Comparison of ENCODE assay signal across 16 cellular contexts in the genomic region with DNA sequence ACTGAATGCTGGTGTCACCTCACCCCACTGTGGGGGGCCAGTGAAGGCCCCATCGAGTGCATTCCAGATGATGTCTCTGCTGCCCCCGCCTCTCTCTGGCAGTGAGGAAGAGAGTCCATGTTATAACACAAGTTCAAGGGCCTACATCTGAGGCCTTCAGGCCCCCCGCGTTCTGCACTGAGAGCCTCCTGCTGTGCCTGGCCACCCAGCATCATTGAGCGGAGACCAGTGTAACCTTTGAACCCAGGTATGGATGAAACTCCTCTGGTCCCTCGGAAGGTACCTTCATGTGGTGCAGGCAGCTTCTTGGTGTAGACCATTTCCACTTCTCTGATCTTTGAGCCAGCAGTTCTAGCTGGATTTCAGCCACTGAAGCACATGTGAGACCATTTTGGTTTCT.
DNase-seq lines count a peak whose midpoint lies in the region; ATAC-seq and TF ChIP-seq lines count a peak whose summit lies in the region.
"Had no signal": no experiment of that assay in that cellular context is flagged by ENCODE, and none has a peak within 500 bp of the region (broad histone marks: within the 10 kb centered on the region; RNA-seq: fewer than 3 reads in every experiment).

No MANE protein-coding gene starts in this region.

- H2AK5ac ChIP-seq in neuronal stem cell (ENCODE audit: low read depth, low read length): no peak overlapping the region

- no peak overlapping the region for H3K9ac ChIP-seq in neuronal stem cell (ENCODE audit: low read depth, low read length, poor library complexity)
- H3K9ac ChIP-seq: BLaER1 had no signal

- H3K18ac ChIP-seq in neuronal stem cell (ENCODE audit: low read length): no peak overlapping the region

- peak overlapping the region; percentile 69 for H2BK120ac ChIP-seq in neuronal stem cell (ENCODE audit: low read depth, low read length)

- H3K79me2 ChIP-seq in GM23338 (replicated peaks; ENCODE audit: insufficient read depth): no peaks in the 10 kb centered on the region

- H2BK15ac ChIP-seq in neuronal stem cell (ENCODE audit: low read length): no peak overlapping the region

- no peaks in the 10 kb centered on the region for H4K20me1 ChIP-seq in GM23338 (replicated peaks; ENCODE audit: insufficient read depth)
- H4K20me1 ChIP-seq: BLaER1 had no signal

- H3K23ac ChIP-seq in neuronal stem cell (ENCODE audit: low read depth, low read length, poor library complexity): no peak overlapping the region

- H3K27me3 ChIP-seq in GM23338 (ENCODE audit: insufficient read depth): no peaks in the 10 kb centered on the region
- no peaks in the 10 kb centered on the region for H3K27me3 ChIP-seq in neuronal stem cell (ENCODE audit: control insufficient read depth in 3 of 3, insufficient read depth in 3 of 3, low read depth in 1 of 3, low read length in 3 of 3)
- H3K27me3 ChIP-seq in SJCRH30: no peaks in the 10 kb centered on the region
- H3K27me3 ChIP-seq: BE2C, BLaER1 had no signal

- H4K8ac ChIP-seq in neuronal stem cell (ENCODE audit: low read depth, low read length): no peak overlapping the region

- peaks cover 1% of the 10 kb centered on the region for H3K79me1 ChIP-seq in neuronal stem cell (ENCODE audit: low read depth, low read length)

- no peaks in the 10 kb centered on the region; the same call in 2 of the 3 replicates for H3K4me1 Mint-ChIP-seq in GM23338

- H2AFZ ChIP-seq in GM23338 (peak overlapping the region; percentile 69; the same call in 1 of the 2 replicates), neuronal stem cell (ENCODE audit: low read length) (no peak overlapping the region)

- no peak overlapping the region for H3K14ac ChIP-seq in neuronal stem cell (ENCODE audit: low read length)

- WGBS in neuronal stem cell (ENCODE audit: extremely low coverage in 2 of 2, insufficient read length in 2 of 2, insufficient replicate concordance in 1 of 2), 2 donors: no CpG with 5 or more reads among the region's 6 CpGs

- H3K4me3 ChIP-seq in GM23338 (no peak overlapping the region), neuronal stem cell (ENCODE audit: low read length in 2 of 2) (no peak overlapping the region), SJCRH30 (no peak overlapping the region)
- H3K4me3 ChIP-seq: BLaER1 had no signal

- H3K27me3 Mint-ChIP-seq in GM23338 (ENCODE audit: insufficient read depth, low read depth, poor library complexity): peaks cover 3% of the 10 kb centered on the region
- H3K27me3 Mint-ChIP-seq: CD4-positive, alpha-beta T cell had no signal

- H3K4me1 ChIP-seq in GM23338 (ENCODE audit: insufficient read depth) (no peaks in the 10 kb centered on the region), neuronal stem cell (ENCODE audit: control insufficient read depth in 2 of 2, insufficient read depth in 1 of 2, low read depth in 1 of 2, low read length in 2 of 2) (no peaks in the 10 kb centered on the region), SJCRH30 (no peaks in the 10 kb centered on the region)
- H3K4me1 ChIP-seq: BE2C, Caco-2 had no signal

- H3K4ac ChIP-seq in neuronal stem cell (ENCODE audit: low read length): no peak overlapping the region

- H3K9me3 Mint-ChIP-seq in GM23338: no peaks in the 10 kb centered on the region; the same call in 2 of the 3 replicates

- H3K36me3 Mint-ChIP-seq in GM23338 (ENCODE audit: low read depth): no peaks in the 10 kb centered on the region
- H3K36me3 Mint-ChIP-seq: CD8-positive, alpha-beta T cell had no signal

- no peaks in the 10 kb centered on the region for H3K9me2 ChIP-seq in GM23338 (ENCODE audit: insufficient read depth)

- DNase-seq in GM23338 (ENCODE audit: low spot score): no peak
- DNase-seq in neuronal stem cell (ENCODE audit: low spot score): no peak
- DNase-seq in SJCRH30: no peak
- DNase-seq: 8988T; ACHN; BE2C; C1 segment of cervical spinal cord; Caco-2; Calu3; CD4-positive, alpha-beta T cell; CD8-positive, alpha-beta T cell; DMS79 treated with DMSO at 0.1 percent for 48 hours; GF-D8 had no signal

- no peak overlapping the region for H3K4me3 Mint-ChIP-seq in GM23338
- H3K4me3 Mint-ChIP-seq: CD4-positive, alpha-beta T cell; CD8-positive, alpha-beta T cell had no signal

- H4K91ac ChIP-seq in neuronal stem cell (ENCODE audit: low read depth, low read length, poor library complexity): no peak overlapping the region

- H3K4me2 ChIP-seq in GM23338: no peak overlapping the region
- H3K4me2 ChIP-seq in neuronal stem cell (ENCODE audit: insufficient read depth, low read length, poor library complexity, severe bottlenecking): no peak overlapping the region
- H3K4me2 ChIP-seq: BLaER1 had no signal

- H3K9me3 ChIP-seq in neuronal stem cell (replicated peaks in 1 of 2; ENCODE audit: control insufficient read depth in 2 of 2, insufficient read depth in 1 of 2, low read depth in 1 of 2, low read length in 2 of 2) (peaks cover 0 to 2% of the 10 kb centered on the region in 2 donors), SJCRH30 (replicated peaks) (no peaks in the 10 kb centered on the region)
- H3K9me3 ChIP-seq: BE2C had no signal

- no peak for TF ChIP-seq CTCF in C4-2B (conservative IDR thresholded peaks at IDR 0.05)
- TF ChIP-seq CTCF in GM23338 (conservative IDR thresholded peaks at IDR 0.05; ENCODE audit: low read depth in 2 of 2): no peak

- no peak for ATAC-seq in GM23338
- no peak for ATAC-seq in HG03039 (IDR thresholded peaks at IDR 0.05; ENCODE audit: unreplicated experiment)
- ATAC-seq: CD8-positive, alpha-beta T cell had no signal

- H3K27ac Mint-ChIP-seq in GM23338: no peak overlapping the region
- H3K27ac Mint-ChIP-seq: CD4-positive, alpha-beta T cell; CD8-positive, alpha-beta T cell had no signal

- H3K36me3 ChIP-seq in GM23338 (ENCODE audit: insufficient read depth): no peaks in the 10 kb centered on the region
- H3K36me3 ChIP-seq in neuronal stem cell (replicated peaks in 1 of 2; ENCODE audit: control insufficient read depth in 2 of 2, insufficient read depth in 2 of 2, low read length in 2 of 2): no peaks in the 10 kb centered on the region
- no peaks in the 10 kb centered on the region for H3K36me3 ChIP-seq in SJCRH30
- H3K36me3 ChIP-seq: BE2C, BLaER1 had no signal

- no peak overlapping the region for H2BK12ac ChIP-seq in neuronal stem cell (ENCODE audit: low read length)

- no peak overlapping the region for H2BK5ac ChIP-seq in neuronal stem cell (ENCODE audit: low read length)

- no peaks in the 10 kb centered on the region for H3F3A ChIP-seq in GM23338 (replicated peaks; ENCODE audit: low read depth)

- H3K27ac ChIP-seq in C4-2B (peak overlapping the region; percentile 31), GM23338 (ENCODE audit: low read depth) (no peak overlapping the region), neuronal stem cell (replicated peaks; ENCODE audit: low read length) (no peak overlapping the region), SJCRH30 (no peak overlapping the region)
- H3K27ac ChIP-seq: BLaER1 had no signal

TF ChIP-seq in GM23338, 12 proteins besides CTCF, POLR2A, EP300 and RAD21 (continues in another document):
- TF ChIP-seq, protein P1, sequence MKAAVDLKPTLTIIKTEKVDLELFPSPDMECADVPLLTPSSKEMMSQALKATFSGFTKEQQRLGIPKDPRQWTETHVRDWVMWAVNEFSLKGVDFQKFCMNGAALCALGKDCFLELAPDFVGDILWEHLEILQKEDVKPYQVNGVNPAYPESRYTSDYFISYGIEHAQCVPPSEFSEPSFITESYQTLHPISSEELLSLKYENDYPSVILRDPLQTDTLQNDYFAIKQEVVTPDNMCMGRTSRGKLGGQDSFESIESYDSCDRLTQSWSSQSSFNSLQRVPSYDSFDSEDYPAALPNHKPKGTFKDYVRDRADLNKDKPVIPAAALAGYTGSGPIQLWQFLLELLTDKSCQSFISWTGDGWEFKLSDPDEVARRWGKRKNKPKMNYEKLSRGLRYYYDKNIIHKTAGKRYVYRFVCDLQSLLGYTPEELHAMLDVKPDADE (IDR thresholded peaks at IDR 0.05): no peak
- TF ChIP-seq, protein P2, sequence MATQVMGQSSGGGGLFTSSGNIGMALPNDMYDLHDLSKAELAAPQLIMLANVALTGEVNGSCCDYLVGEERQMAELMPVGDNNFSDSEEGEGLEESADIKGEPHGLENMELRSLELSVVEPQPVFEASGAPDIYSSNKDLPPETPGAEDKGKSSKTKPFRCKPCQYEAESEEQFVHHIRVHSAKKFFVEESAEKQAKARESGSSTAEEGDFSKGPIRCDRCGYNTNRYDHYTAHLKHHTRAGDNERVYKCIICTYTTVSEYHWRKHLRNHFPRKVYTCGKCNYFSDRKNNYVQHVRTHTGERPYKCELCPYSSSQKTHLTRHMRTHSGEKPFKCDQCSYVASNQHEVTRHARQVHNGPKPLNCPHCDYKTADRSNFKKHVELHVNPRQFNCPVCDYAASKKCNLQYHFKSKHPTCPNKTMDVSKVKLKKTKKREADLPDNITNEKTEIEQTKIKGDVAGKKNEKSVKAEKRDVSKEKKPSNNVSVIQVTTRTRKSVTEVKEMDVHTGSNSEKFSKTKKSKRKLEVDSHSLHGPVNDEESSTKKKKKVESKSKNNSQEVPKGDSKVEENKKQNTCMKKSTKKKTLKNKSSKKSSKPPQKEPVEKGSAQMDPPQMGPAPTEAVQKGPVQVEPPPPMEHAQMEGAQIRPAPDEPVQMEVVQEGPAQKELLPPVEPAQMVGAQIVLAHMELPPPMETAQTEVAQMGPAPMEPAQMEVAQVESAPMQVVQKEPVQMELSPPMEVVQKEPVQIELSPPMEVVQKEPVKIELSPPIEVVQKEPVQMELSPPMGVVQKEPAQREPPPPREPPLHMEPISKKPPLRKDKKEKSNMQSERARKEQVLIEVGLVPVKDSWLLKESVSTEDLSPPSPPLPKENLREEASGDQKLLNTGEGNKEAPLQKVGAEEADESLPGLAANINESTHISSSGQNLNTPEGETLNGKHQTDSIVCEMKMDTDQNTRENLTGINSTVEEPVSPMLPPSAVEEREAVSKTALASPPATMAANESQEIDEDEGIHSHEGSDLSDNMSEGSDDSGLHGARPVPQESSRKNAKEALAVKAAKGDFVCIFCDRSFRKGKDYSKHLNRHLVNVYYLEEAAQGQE (IDR thresholded peaks at IDR 0.05; ENCODE audit: unreplicated experiment): no peak
